ENCODE assay signal across 1 cellular context in genomic region chr15:36798366-36798765, GRCh38.
TF ChIP-seq lines count a peak whose summit lies in the region.

No MANE protein-coding gene starts in this region.

TF ChIP-seq in SK-N-SH, 30 proteins besides CTCF, POLR2A, EP300 and RAD21 (continued from another document):
- TF ChIP-seq TAF1 (IDR thresholded peaks at IDR 0.05; ENCODE audit: borderline replicate concordance, low read depth, low read length) (no peak), SIN3A (IDR thresholded peaks at IDR 0.05; ENCODE audit: borderline replicate concordance, low read depth, low read length) (no peak), NFIC (IDR thresholded peaks at IDR 0.05; ENCODE audit: borderline replicate concordance) (peak; percentile 79; the same call in 1 of the 2 replicates), MEF2A (IDR thresholded peaks at IDR 0.05; ENCODE audit: borderline replicate concordance, low read depth) (peak; percentile 45; the same call in 1 of the 2 replicates), REST (IDR thresholded peaks at IDR 0.05; ENCODE audit: low read depth, low read length) (no peak), TCF12 (IDR thresholded peaks at IDR 0.05) (peak; percentile 81), USF2 (IDR thresholded peaks at IDR 0.05; ENCODE audit: borderline replicate concordance, low read depth, low read length) (no peak), JUND (IDR thresholded peaks at IDR 0.05) (peak; percentile 85)
